Comparison of ENCODE assay signal across 1 cellular context in the genomic region with DNA sequence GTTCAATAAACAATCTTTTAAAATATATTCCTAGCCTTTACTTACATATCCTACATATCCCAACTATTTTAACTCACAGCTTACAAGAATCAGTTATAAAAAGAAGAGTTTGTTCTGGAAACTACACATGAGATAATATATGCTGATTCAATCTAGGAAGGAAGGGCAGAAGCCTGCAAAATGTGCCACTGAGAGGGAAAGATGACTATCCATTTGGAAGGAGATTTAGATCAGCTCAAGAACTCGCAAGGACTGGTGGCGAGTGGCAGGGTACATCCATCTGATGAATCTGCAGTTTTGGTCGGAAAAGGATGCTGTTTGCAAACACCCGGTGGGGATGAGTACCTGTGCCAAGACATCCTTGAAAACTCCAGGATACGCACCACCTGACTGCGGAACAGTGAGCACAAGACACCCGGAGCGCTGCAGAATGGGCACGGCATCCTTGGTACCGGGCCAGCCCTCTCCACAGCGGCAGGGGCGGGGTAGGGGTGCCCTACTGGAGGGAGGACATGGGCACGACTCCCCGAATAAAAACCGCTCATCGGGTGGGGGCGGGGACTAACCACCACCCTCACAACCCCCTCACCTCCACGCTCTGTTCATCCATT.
TF ChIP-seq lines count a peak whose summit lies in the region.

No MANE protein-coding gene starts in this region.

TF ChIP-seq in HepG2, 621 proteins besides CTCF, POLR2A, EP300 and RAD21 (continued from another document):
- TF ChIP-seq PHB2 (IDR thresholded peaks at IDR 0.05; ENCODE audit: partially characterized antibody) = no peak
- TF ChIP-seq YEATS4 (CRISPR knock-in tag; IDR thresholded peaks at IDR 0.05; ENCODE audit: borderline replicate concordance) = no peak
- 0 out of 2 replicates have a peak, but pooled peaks have one; percentile 60 for TF ChIP-seq ZNF775 (CRISPR knock-in tag; IDR thresholded peaks at IDR 0.05; ENCODE audit: borderline replicate concordance)
- TF ChIP-seq FLYWCH1 (CRISPR knock-in tag; IDR thresholded peaks at IDR 0.05) = peak; percentile 31; the same call in 1 of the 2 replicates
- TF ChIP-seq, protein P1, sequence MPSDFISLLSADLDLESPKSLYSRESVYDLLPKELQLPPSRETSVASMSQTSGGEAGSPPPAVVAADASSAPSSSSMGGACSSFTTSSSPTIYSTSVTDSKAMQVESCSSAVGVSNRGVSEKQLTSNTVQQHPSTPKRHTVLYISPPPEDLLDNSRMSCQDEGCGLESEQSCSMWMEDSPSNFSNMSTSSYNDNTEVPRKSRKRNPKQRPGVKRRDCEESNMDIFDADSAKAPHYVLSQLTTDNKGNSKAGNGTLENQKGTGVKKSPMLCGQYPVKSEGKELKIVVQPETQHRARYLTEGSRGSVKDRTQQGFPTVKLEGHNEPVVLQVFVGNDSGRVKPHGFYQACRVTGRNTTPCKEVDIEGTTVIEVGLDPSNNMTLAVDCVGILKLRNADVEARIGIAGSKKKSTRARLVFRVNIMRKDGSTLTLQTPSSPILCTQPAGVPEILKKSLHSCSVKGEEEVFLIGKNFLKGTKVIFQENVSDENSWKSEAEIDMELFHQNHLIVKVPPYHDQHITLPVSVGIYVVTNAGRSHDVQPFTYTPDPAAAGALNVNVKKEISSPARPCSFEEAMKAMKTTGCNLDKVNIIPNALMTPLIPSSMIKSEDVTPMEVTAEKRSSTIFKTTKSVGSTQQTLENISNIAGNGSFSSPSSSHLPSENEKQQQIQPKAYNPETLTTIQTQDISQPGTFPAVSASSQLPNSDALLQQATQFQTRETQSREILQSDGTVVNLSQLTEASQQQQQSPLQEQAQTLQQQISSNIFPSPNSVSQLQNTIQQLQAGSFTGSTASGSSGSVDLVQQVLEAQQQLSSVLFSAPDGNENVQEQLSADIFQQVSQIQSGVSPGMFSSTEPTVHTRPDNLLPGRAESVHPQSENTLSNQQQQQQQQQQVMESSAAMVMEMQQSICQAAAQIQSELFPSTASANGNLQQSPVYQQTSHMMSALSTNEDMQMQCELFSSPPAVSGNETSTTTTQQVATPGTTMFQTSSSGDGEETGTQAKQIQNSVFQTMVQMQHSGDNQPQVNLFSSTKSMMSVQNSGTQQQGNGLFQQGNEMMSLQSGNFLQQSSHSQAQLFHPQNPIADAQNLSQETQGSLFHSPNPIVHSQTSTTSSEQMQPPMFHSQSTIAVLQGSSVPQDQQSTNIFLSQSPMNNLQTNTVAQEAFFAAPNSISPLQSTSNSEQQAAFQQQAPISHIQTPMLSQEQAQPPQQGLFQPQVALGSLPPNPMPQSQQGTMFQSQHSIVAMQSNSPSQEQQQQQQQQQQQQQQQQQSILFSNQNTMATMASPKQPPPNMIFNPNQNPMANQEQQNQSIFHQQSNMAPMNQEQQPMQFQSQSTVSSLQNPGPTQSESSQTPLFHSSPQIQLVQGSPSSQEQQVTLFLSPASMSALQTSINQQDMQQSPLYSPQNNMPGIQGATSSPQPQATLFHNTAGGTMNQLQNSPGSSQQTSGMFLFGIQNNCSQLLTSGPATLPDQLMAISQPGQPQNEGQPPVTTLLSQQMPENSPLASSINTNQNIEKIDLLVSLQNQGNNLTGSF (CRISPR knock-in tag; IDR thresholded peaks at IDR 0.05) = no peak
- TF ChIP-seq NPAS2 (CRISPR knock-in tag; IDR thresholded peaks at IDR 0.05; ENCODE audit: borderline replicate concordance) = no peak
- TF ChIP-seq MED8 (CRISPR knock-in tag; IDR thresholded peaks at IDR 0.05; ENCODE audit: insufficient replicate concordance) = no peak
- TF ChIP-seq, protein P2, sequence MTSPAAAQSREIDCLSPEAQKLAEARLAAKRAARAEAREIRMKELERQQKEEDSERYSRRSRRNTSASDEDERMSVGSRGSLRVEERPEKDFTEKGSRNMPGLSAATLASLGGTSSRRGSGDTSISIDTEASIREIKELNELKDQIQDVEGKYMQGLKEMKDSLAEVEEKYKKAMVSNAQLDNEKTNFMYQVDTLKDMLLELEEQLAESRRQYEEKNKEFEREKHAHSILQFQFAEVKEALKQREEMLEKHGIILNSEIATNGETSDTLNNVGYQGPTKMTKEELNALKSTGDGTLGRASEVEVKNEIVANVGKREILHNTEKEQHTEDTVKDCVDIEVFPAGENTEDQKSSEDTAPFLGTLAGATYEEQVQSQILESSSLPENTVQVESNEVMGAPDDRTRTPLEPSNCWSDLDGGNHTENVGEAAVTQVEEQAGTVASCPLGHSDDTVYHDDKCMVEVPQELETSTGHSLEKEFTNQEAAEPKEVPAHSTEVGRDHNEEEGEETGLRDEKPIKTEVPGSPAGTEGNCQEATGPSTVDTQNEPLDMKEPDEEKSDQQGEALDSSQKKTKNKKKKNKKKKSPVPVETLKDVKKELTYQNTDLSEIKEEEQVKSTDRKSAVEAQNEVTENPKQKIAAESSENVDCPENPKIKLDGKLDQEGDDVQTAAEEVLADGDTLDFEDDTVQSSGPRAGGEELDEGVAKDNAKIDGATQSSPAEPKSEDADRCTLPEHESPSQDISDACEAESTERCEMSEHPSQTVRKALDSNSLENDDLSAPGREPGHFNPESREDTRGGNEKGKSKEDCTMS (CRISPR knock-in tag; conservative IDR thresholded peaks at IDR 0.05) = no peak
TF ChIP-seq in HepG2: peak in this region for 32.
